ENCODE assay signal across 10 cellular contexts in the genomic region with DNA sequence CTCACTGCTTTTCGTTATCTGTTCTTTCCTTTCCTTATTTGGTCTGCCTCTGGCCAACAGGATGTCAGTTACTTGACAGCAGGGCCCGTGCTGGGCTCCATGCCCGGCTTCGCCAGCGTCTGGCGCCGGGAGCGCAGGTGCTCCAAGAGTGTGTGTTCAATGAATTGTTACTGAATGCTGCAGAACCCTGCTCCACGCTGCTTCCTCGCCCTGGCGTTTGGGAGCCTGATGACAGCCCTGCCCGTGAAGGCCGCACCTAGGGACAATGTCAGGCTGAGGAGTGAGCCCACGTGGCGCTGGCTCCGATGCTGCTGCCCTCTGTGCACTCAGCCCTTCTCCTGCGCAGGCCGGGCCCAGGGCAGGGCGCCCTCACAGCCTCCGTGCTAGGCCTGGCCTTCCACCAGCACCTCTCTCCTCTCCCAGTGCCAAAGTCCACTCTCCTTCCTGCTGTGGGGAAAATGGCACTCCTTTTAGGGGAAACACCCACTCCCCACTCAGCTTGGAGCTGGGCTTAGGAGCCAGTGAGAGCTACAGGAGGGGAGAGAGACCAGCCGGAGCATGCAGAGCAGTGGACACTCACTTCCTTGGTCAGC. TPM values are rescaled to one million over a fixed set of nuclear protein-coding genes. Genes with fewer than 3 reads are reported as not detected.
DNase-seq lines count a peak whose midpoint lies in the region; ATAC-seq and TF ChIP-seq lines count a peak whose summit lies in the region.
"Had no signal": no experiment of that assay in that cellular context is flagged by ENCODE, and none has a peak within 500 bp of the region (broad histone marks: within the 10 kb centered on the region; RNA-seq: fewer than 3 reads in every experiment).

No MANE protein-coding gene starts in this region.

- TF ChIP-seq CTCF in omental fat pad (IDR thresholded peaks at IDR 0.05) = no peak

- DNase-seq in ELF-1 (ENCODE audit: low read depth, low spot score) = peak; percentile 29
- peak; percentile 66 for DNase-seq in NCI-H774 (lab: John Stamatoyannopoulos, UW)
- no peak for DNase-seq in omental fat pad (ENCODE audit: low spot score)
- DNase-seq in NOMO-1 treated with dmso at 0.1 percent for 144 hours (lab: John Stamatoyannopoulos, UW; ENCODE audit: unreplicated experiment) = no peak
- no peak for DNase-seq in HUDEP-2 (lab: John Stamatoyannopoulos, UW; ENCODE audit: unreplicated experiment in 76 of 76)
- DNase-seq in NCI-H345 treated with DMSO at 0.1 percent for 48 hours (lab: John Stamatoyannopoulos, UW; ENCODE audit: unreplicated experiment) = no peak
- DNase-seq: activated naive CD8-positive, alpha-beta T cell treated with anti-CD3 and anti-CD28 coated beads, Interleukin-2, amount 50 U/mL, for 24 hours; stimulated activated CD4-positive, alpha-beta T cell treated with anti-CD3 and anti-CD28 coated beads, Interleukin-15, amount 100 ng/mL, for 24 hours had no signal

- ATAC-seq in esophagus mucosa (peak; percentile 61), omental fat pad (ENCODE audit: low FRiP score) (peak; percentile 71), HG03457 (IDR thresholded peaks at IDR 0.05; ENCODE audit: unreplicated experiment) (no peak)
- ATAC-seq: activated naive CD8-positive, alpha-beta T cell treated with anti-CD3 and anti-CD28 coated beads, Interleukin-2, amount 50 U/mL, for 24 hours had no signal

RNA-seq across cellular contexts. Expression of a gene that starts 51.4 kb away (rescaled TPM):
- total RNA-seq in esophagus mucosa (33.9 TPM), omental fat pad (10 to 100 TPM; 43.1 to 52.9 (median 48.1) TPM)

Comparison
In these comparisons a context has a peak if more than half of its experiments do, and no peak if none do; other contexts are left out.
1. DNase-seq: peak in ELF-1 (single experiment) and NCI-H774 (single experiment); none in omental fat pad (single experiment), NOMO-1 treated with dmso at 0.1 percent for 144 hours (single experiment), HUDEP-2 (0 of 76) and NCI-H345 treated with DMSO at 0.1 percent for 48 hours (single experiment).